8 cellular contexts compared by ENCODE assay signal in genomic region chr2:46299365-46300263, GRCh38. TPM values are rescaled to one million over a fixed set of nuclear protein-coding genes. Genes with fewer than 3 reads are reported as not detected.
A peak's percentile ranks its signal among the peaks of the same experiment; 100 is the strongest.
DNase-seq lines count a peak whose midpoint lies in the region; ATAC-seq and TF ChIP-seq lines count a peak whose summit lies in the region.

No MANE protein-coding gene starts in this region.

- intact Hi-C loops in lower lobe of right lung (cut with DNase I): no loop called here

- H3K27me3 ChIP-seq in GM23248 (replicated peaks; ENCODE audit: insufficient read depth) (no peaks in the 10 kb centered on the region), SJSA1 (replicated peaks) (no peaks in the 10 kb centered on the region), lower lobe of right lung (ENCODE audit: low read depth) (no peaks in the 10 kb centered on the region)
- peaks cover 22% of the 10 kb centered on the region for H3K27me3 ChIP-seq in effector memory CD4-positive, alpha-beta T cell (replicated peaks; ENCODE audit: control insufficient read depth, insufficient read depth, low read length, poor library complexity, severe bottlenecking)

- WGBS in GM23248 (ENCODE audit: low coverage in 1 of 2, low lambda C conversion rate in 2 of 2, missing lambda C conversion rate in 2 of 2), 2 experiments: 3% methylated on average over 36 to 40 of the region's 40 CpGs

- H3K4me2 ChIP-seq in GM23248 (ENCODE audit: unreplicated experiment): peak overlapping the region; percentile 92

- peaks cover 8% of the 10 kb centered on the region; the same call in 1 of the 2 replicates for H3K4me1 ChIP-seq in GM23248 (ENCODE audit: insufficient read depth)
- H3K4me1 ChIP-seq in SJSA1 (replicated peaks): peaks cover 25% of the 10 kb centered on the region
- peaks cover 30% of the 10 kb centered on the region for H3K4me1 ChIP-seq in effector memory CD4-positive, alpha-beta T cell (ENCODE audit: control insufficient read depth, insufficient read depth, low read length, poor library complexity, severe bottlenecking)
- H3K4me1 ChIP-seq in lower lobe of right lung: peaks cover 49% of the 10 kb centered on the region

- H3F3A ChIP-seq in GM23248 (ENCODE audit: insufficient read depth): no peaks in the 10 kb centered on the region; the same call in 1 of the 2 replicates

- H2AFZ ChIP-seq in GM23248: peak overlapping the region; percentile 67

- peak overlapping the region; percentile 95 for H3K9ac ChIP-seq in GM23248

- no peaks in the 10 kb centered on the region for H4K20me1 ChIP-seq in GM23248 (ENCODE audit: insufficient read depth)

- peaks cover 70% of the 10 kb centered on the region for H3K79me2 ChIP-seq in GM23248 (ENCODE audit: insufficient read depth)

- H3K27ac ChIP-seq in GM23248 (peak overlapping the region; percentile 79), SJSA1 (no peak overlapping the region), lower lobe of right lung (peak overlapping the region; percentile 98), temporal lobe (ENCODE audit: low read depth, low read length) (peak overlapping the region; percentile 63)
- no peak overlapping the region for H3K27ac ChIP-seq in effector memory CD4-positive, alpha-beta T cell (ENCODE audit: insufficient read depth, low read length, poor library complexity, severe bottlenecking)

- in situ Hi-C loops in GM23248 (cut with MboI): loop anchor here (10.0 kb wide), 1 partner anchor 215 kb away; no protein-coding TSS in a partner anchor

- H3K9me2 ChIP-seq in GM23248 (ENCODE audit: insufficient read depth): no peaks in the 10 kb centered on the region

- H3K4me3 ChIP-seq in GM23248 (peak overlapping the region; percentile 97), SJSA1 (peak overlapping the region; percentile 72), lower lobe of right lung (peak overlapping the region; percentile 78)
- H3K4me3 ChIP-seq in effector memory CD4-positive, alpha-beta T cell (ENCODE audit: insufficient read depth, low read depth, low read length, poor library complexity, severe bottlenecking): peak overlapping the region; percentile 63

- no peak for TF ChIP-seq CTCF in lower lobe of right lung (IDR thresholded peaks at IDR 0.05)

- ATAC-seq in lower lobe of right lung (peak; percentile 20 to 41), HG02610 (IDR thresholded peaks at IDR 0.05; ENCODE audit: unreplicated experiment) (no peak), HG02588 (IDR thresholded peaks at IDR 0.05; ENCODE audit: unreplicated experiment) (no peak)

- H3K9me3 ChIP-seq in GM23248 (ENCODE audit: low read depth) (no peaks in the 10 kb centered on the region), SJSA1 (replicated peaks) (0 out of 2 replicates have a peak, but pooled peaks cover 6% of the 10 kb centered on the region), lower lobe of right lung (no peaks in the 10 kb centered on the region)
- H3K9me3 ChIP-seq in effector memory CD4-positive, alpha-beta T cell (ENCODE audit: control insufficient read depth, low read length): no peaks in the 10 kb centered on the region

- DNase-seq in 8988T: peak; percentile 49
- peak; percentile 91 for DNase-seq in GM23248
- DNase-seq in SJSA1 (ENCODE audit: low read depth in 1 of 2, low spot score in 2 of 2): no peak
- no peak for DNase-seq in effector memory CD4-positive, alpha-beta T cell
- DNase-seq in lower lobe of right lung: peak; percentile 87

- H3K36me3 ChIP-seq in GM23248 (ENCODE audit: low read depth) (no peaks in the 10 kb centered on the region), SJSA1 (peaks cover 2% of the 10 kb centered on the region; the same call in 1 of the 2 replicates), lower lobe of right lung (no peaks in the 10 kb centered on the region)
- H3K36me3 ChIP-seq in effector memory CD4-positive, alpha-beta T cell (ENCODE audit: control insufficient read depth, insufficient read depth, low read length): no peaks in the 10 kb centered on the region

RNA-seq across cellular contexts. Expression of gene EPAS1, which starts 2.4 kb away (rescaled TPM):
- total RNA-seq in GM23248 (2014; rRNA removed; shearing (Covaris generic)): 66.3 and 73.8 TPM in 2 replicates
- polyA plus RNA-seq in GM23248 (2016; fragmentation: Nextera tagmentation; extraction: Ambion mirVana): 45.2 and 47.5 TPM in 2 replicates
- 12.9 and 13.1 TPM in 2 replicates for total RNA-seq in SJSA1 (2014; rRNA removed; shearing (Covaris generic))
- total RNA-seq in lower lobe of right lung: 1,419 TPM
- 13.5 TPM for total RNA-seq in temporal lobe

Comparison
In these comparisons a context has a peak if more than half of its experiments do, and no peak if none do; other contexts are left out.
1. DNase-seq: peak in 8988T (single experiment), GM23248 (single experiment) and lower lobe of right lung (single experiment); none in SJSA1 (0 of 2) and effector memory CD4-positive, alpha-beta T cell (0 of 3).
2. H3K27ac ChIP-seq: peak in GM23248 (single experiment), lower lobe of right lung (single experiment) and temporal lobe (single experiment); none in SJSA1 (single experiment) and effector memory CD4-positive, alpha-beta T cell (single experiment).
3. ATAC-seq: peak in lower lobe of right lung (2 of 2); none in HG02610 (single experiment) and HG02588 (single experiment).
4. RNA of gene EPAS1, which starts 2.4 kb away (total RNA-seq): 1,419 TPM in lower lobe of right lung (single experiment); 66.3 to 73.8 TPM in GM23248, 13.5 TPM in temporal lobe (single experiment) and 12.9 to 13.1 TPM in SJSA1; every median in the first group is over 10 times any median in the second.
5. Peak in every context shown above with its lines, with median percentiles within 50 percentile points of each other: H3K4me3 ChIP-seq.